In genomic region chr4:147370881-147371280, GRCh38 we compare ENCODE assay signal across 23 cellular contexts.
DNase-seq lines count a peak whose midpoint lies in the region; ATAC-seq and TF ChIP-seq lines count a peak whose summit lies in the region.
"Had no signal": no experiment of that assay in that cellular context is flagged by ENCODE, and none has a peak within 500 bp of the region (broad histone marks: within the 10 kb centered on the region; RNA-seq: fewer than 3 reads in every experiment).

No MANE protein-coding gene starts in this region.

- H3K36me3 Mint-ChIP-seq in Calu3 (ENCODE audit: insufficient read depth, unreplicated experiment) (peaks cover 6% of the 10 kb centered on the region), progenitor cell of endocrine pancreas (ENCODE audit: insufficient read depth) (peaks cover 2% of the 10 kb centered on the region)

- no peaks in the 10 kb centered on the region for H3K9me2 ChIP-seq in PC-3 (replicated peaks; ENCODE audit: low read length)

- no peaks in the 10 kb centered on the region for H3K9me3 Mint-ChIP-seq in Calu3 (ENCODE audit: low read depth, unreplicated experiment)
- H3K9me3 Mint-ChIP-seq in progenitor cell of endocrine pancreas (ENCODE audit: low read depth): peaks cover 18% of the 10 kb centered on the region
- H3K9me3 Mint-ChIP-seq: activated CD4-positive, alpha-beta memory T cell treated with anti-CD3 and anti-CD28 coated beads, Interleukin-2, amount 10 ng/mL, durations not matched to agents 7 days and 5 days had no signal

- TF ChIP-seq EP300 in esophagus muscularis mucosa (IDR thresholded peaks at IDR 0.05): no peak

- H3K9ac ChIP-seq in PC-3 (ENCODE audit: low read length): peak overlapping the region; percentile 31

- H3K4me1 ChIP-seq in PC-3 (ENCODE audit: insufficient read depth, low read length) (peaks cover 24% of the 10 kb centered on the region), esophagus muscularis mucosa (no peaks in the 10 kb centered on the region)
- H3K4me1 ChIP-seq: HAP-1 had no signal

- peak overlapping the region; percentile 35 for H3K4me2 ChIP-seq in PC-3 (ENCODE audit: low read length)

- 82% methylated on average over 2 of the region's 2 CpGs for WGBS in esophagus muscularis mucosa

- POLR2A ChIA-PET in PC-3 (lab: Charles Lee; ENCODE audit: unreplicated experiment): interaction anchor here (0.6 kb wide), 1 partner anchor 132 kb away, joined by 4 read pairs; no protein-coding TSS in a partner anchor

- H3K4me1 Mint-ChIP-seq in Calu3 (ENCODE audit: low read depth, unreplicated experiment) (peaks cover 46% of the 10 kb centered on the region), progenitor cell of endocrine pancreas (ENCODE audit: low read depth) (peaks cover 6% of the 10 kb centered on the region)
- H3K4me1 Mint-ChIP-seq: activated CD4-positive, alpha-beta memory T cell treated with anti-CD3 and anti-CD28 coated beads, Interleukin-2, amount 10 ng/mL, durations not matched to agents 7 days and 5 days had no signal

- no peaks in the 10 kb centered on the region for H3K27me3 ChIP-seq in PC-3 (ENCODE audit: low read length)
- H3K27me3 ChIP-seq in esophagus muscularis mucosa: no peaks in the 10 kb centered on the region
- H3K27me3 ChIP-seq: sigmoid colon had no signal

- H3K79me2 ChIP-seq in PC-3 (ENCODE audit: low read length): no peaks in the 10 kb centered on the region

- CTCF ChIA-PET in Calu3 (lab: Charles Lee) (interaction anchor here (0.7 to 1.7 kb wide), 2 partner anchors 9 to 31 kb away, joined by 3 to 6 read pairs; no protein-coding TSS in a partner anchor), PC-3 (lab: Charles Lee) (interaction anchor here (0.5 kb wide), 1 partner anchor 9 kb away, joined by 4 read pairs; no protein-coding TSS in a partner anchor)

- H4K20me1 ChIP-seq in PC-3 (ENCODE audit: low read length): no peaks in the 10 kb centered on the region

- peak overlapping the region; percentile 94 for H3K27ac ChIP-seq in PC-3 (ENCODE audit: low read length)
- H3K27ac ChIP-seq in esophagus muscularis mucosa (replicated peaks in 1 of 4): no peak overlapping the region
- H3K27ac ChIP-seq: lower lobe of right lung, sigmoid colon had no signal

- H3K4me3 ChIP-seq in PC-3 (ENCODE audit: low read length) (no peak overlapping the region), esophagus muscularis mucosa (no peak overlapping the region)
- H3K4me3 ChIP-seq: GM12878, HAP-1, lower lobe of right lung, sigmoid colon had no signal

- H3F3A ChIP-seq in PC-3 (ENCODE audit: low read length, unreplicated experiment): no peaks in the 10 kb centered on the region

- DNase-seq in Calu3: no peak
- peak; percentile 40 for DNase-seq in PC-3
- no peak for DNase-seq in progenitor cell of endocrine pancreas (ENCODE audit: low spot score, unreplicated experiment)
- no peak for DNase-seq in Right ventricle myocardium inferior (ENCODE audit: missing footprints)
- no peak for DNase-seq in esophagus muscularis mucosa (ENCODE audit: extremely low spot score)
- no peak for DNase-seq in anterior cingulate cortex (lab: John Stamatoyannopoulos, UW)
- DNase-seq: ACHN; activated CD4-positive, alpha-beta memory T cell treated with anti-CD3 and anti-CD28 coated beads, Interleukin-2, amount 10 ng/mL, durations not matched to agents 7 days and 5 days; activated effector memory CD4-positive, alpha-beta T cell treated with anti-CD3 and anti-CD28 coated beads, Interleukin-2, amount 50 U/mL, for 16 hours; effector memory CD8-positive, alpha-beta T cell; kidney; lower lobe of right lung; NCI-H2029 treated with DMSO at 0.1 percent for 48 hours; NCI-H345; OCI-M1; SHP77 treated with DMSO at 0.1 percent for 48 hours; sigmoid colon; stimulated activated CD8-positive, alpha-beta memory T cell treated with anti-CD3 and anti-CD28 coated beads, Interleukin-4, amount 100 ng/mL, for 48 hours had no signal

- H3K27me3 Mint-ChIP-seq in Calu3 (ENCODE audit: unreplicated experiment) (no peaks in the 10 kb centered on the region), progenitor cell of endocrine pancreas (no peaks in the 10 kb centered on the region)
- H3K27me3 Mint-ChIP-seq: activated CD4-positive, alpha-beta memory T cell treated with anti-CD3 and anti-CD28 coated beads, Interleukin-2, amount 10 ng/mL, durations not matched to agents 7 days and 5 days; effector memory CD8-positive, alpha-beta T cell had no signal

- ATAC-seq in PC-3 (peak; percentile 59), esophagus mucosa (peak; percentile 70), Right ventricle myocardium inferior (no peak), GM18907 (IDR thresholded peaks at IDR 0.05; ENCODE audit: unreplicated experiment) (no peak)
- ATAC-seq: effector memory CD8-positive, alpha-beta T cell; GM12878 had no signal

- TF ChIP-seq POLR2A in esophagus muscularis mucosa (IDR thresholded peaks at IDR 0.05; ENCODE audit: low read depth): no peak

- intact Hi-C loops in Calu3 (cut with micrococcal nuclease; ENCODE audit: unreplicated experiment) (loop anchor here (10.0 kb wide), 1 partner anchor 214 kb away; no protein-coding TSS in a partner anchor), PC-3 (cut with micrococcal nuclease) (loop anchor here (2.0 to 10.0 kb wide), 5 partner anchors 36 to 209 kb away; no protein-coding TSS in a partner anchor), Right ventricle myocardium inferior (cut with DNase I) (no loop called here), esophagus muscularis mucosa (cut with DNase I) (no loop called here)

- H3K27ac Mint-ChIP-seq in Calu3 (ENCODE audit: unreplicated experiment) (peak overlapping the region; percentile 93), progenitor cell of endocrine pancreas (peak overlapping the region; percentile 62)
- H3K27ac Mint-ChIP-seq: activated CD4-positive, alpha-beta memory T cell treated with anti-CD3 and anti-CD28 coated beads, Interleukin-2, amount 10 ng/mL, durations not matched to agents 7 days and 5 days; effector memory CD8-positive, alpha-beta T cell had no signal

- H2AFZ ChIP-seq in PC-3 (ENCODE audit: low read length): no peak overlapping the region

- H3K9me3 ChIP-seq in PC-3 (ENCODE audit: low read length) (no peaks in the 10 kb centered on the region), esophagus muscularis mucosa (no peaks in the 10 kb centered on the region)
- H3K9me3 ChIP-seq: HAP-1, lower lobe of right lung, sigmoid colon had no signal

- no peak overlapping the region for H3K4me3 Mint-ChIP-seq in Calu3 (ENCODE audit: low read depth, unreplicated experiment)
- H3K4me3 Mint-ChIP-seq in progenitor cell of endocrine pancreas (ENCODE audit: low read depth): no peak overlapping the region
- H3K4me3 Mint-ChIP-seq: activated CD4-positive, alpha-beta memory T cell treated with anti-CD3 and anti-CD28 coated beads, Interleukin-2, amount 10 ng/mL, durations not matched to agents 7 days and 5 days; effector memory CD8-positive, alpha-beta T cell; neural crest cell had no signal

- BruUV-seq in Calu3 (replicated peaks; lab: Mats Ljungman, UMichigan): no TSS peak
- BruUV-seq in PC-3 (replicated peaks; lab: Mats Ljungman, UMichigan): no TSS peak

- peaks cover 3% of the 10 kb centered on the region; the same call in 1 of the 2 replicates for H3K36me3 ChIP-seq in PC-3 (ENCODE audit: low read depth, low read length)
- no peaks in the 10 kb centered on the region for H3K36me3 ChIP-seq in esophagus muscularis mucosa
- H3K36me3 ChIP-seq: HAP-1, lower lobe of right lung, sigmoid colon had no signal

- no peak for TF ChIP-seq CTCF in Calu3 (IDR thresholded peaks at IDR 0.05; ENCODE audit: unreplicated experiment)
- TF ChIP-seq CTCF in PC-3 (conservative IDR thresholded peaks at IDR 0.05; ENCODE audit: low read depth, low read length): no peak
- no peak for TF ChIP-seq CTCF in progenitor cell of endocrine pancreas (IDR thresholded peaks at IDR 0.05; ENCODE audit: unreplicated experiment)
- no peak for TF ChIP-seq CTCF in esophagus muscularis mucosa (IDR thresholded peaks at IDR 0.05)

Comparison
In these comparisons a context has a peak if more than half of its experiments do, and no peak if none do; other contexts are left out.
1. ATAC-seq: peak in PC-3 (single experiment) and esophagus mucosa (single experiment); none in Right ventricle myocardium inferior (single experiment) and GM18907 (single experiment).
2. intact Hi-C loops: an anchor here in Calu3 (10.0 kb wide) and PC-3 (2.0 to 10.0 kb wide); none called in Right ventricle myocardium inferior and esophagus muscularis mucosa.